20 cellular contexts compared by ENCODE assay signal in genomic region chr12:119475650-119476049, GRCh38.
DNase-seq lines count a peak whose midpoint lies in the region; ATAC-seq, FAIRE-seq and TF ChIP-seq lines count a peak whose summit lies in the region.
"Had no signal": no experiment of that assay in that cellular context is flagged by ENCODE, and none has a peak within 500 bp of the region (broad histone marks: within the 10 kb centered on the region; RNA-seq: fewer than 3 reads in every experiment).

No MANE protein-coding gene starts in this region.

- H3K9me1 ChIP-seq in IMR-90 (ENCODE audit: insufficient read depth, low read length) = no peaks in the 10 kb centered on the region

- H3K27me3 ChIP-seq in IMR-90 (ENCODE audit: control insufficient read depth, insufficient read depth, low read length) (no peaks in the 10 kb centered on the region), H1 (replicated peaks in 1 of 4; ENCODE audit: control insufficient read depth in 3 of 4, extremely low read depth in 1 of 4, insufficient read depth in 3 of 4, low read length in 3 of 4) (peaks cover 0 to 2% (median 0%) of the 10 kb centered on the region in 4 experiments; a peak in 1 of 7 replicates)
- H3K27me3 ChIP-seq: BLaER1 treated with 17β-estradiol and CSF1 and Interleukin-3, amounts not matched to agents 10 nM and 100 nM had no signal

- no peak for TF ChIP-seq CTCF in IMR-90 (conservative IDR thresholded peaks at IDR 0.05; ENCODE audit: low read depth, low read length)
- no peak for TF ChIP-seq CTCF in H1 (IDR thresholded peaks at IDR 0.05; ENCODE audit: control extremely low read depth in 1 of 3, insufficient read depth in 1 of 3, low read depth in 1 of 3, low read length in 3 of 3)

- BruUV-seq in IMR-90 (replicated peaks; lab: Mats Ljungman, UMichigan) = no TSS peak

- H3K14ac ChIP-seq in IMR-90 (replicated peaks; ENCODE audit: low read depth, low read length) (no peak overlapping the region), H1 (ENCODE audit: insufficient read length) (no peak overlapping the region)

- no peak for FAIRE-seq in H1 (lab: Jason Lieb, UNC)
- FAIRE-seq: A549, D721Med, G401.6, GM12891, GM19239 had no signal

- no peaks in the 10 kb centered on the region for H3K79me2 ChIP-seq in H1 (ENCODE audit: control insufficient read depth in 1 of 2, insufficient read depth in 2 of 2, low read length in 2 of 2)

- H2BK20ac ChIP-seq in IMR-90 (ENCODE audit: low read depth, low read length) = no peak overlapping the region
- no peak overlapping the region for H2BK20ac ChIP-seq in H1 (ENCODE audit: low read length)

- H4K20me1 ChIP-seq in IMR-90 (ENCODE audit: insufficient read depth, low read length) = no peaks in the 10 kb centered on the region
- peaks cover 0 to 2% of the 10 kb centered on the region in 2 experiments for H4K20me1 ChIP-seq in H1 (replicated peaks in 1 of 2; ENCODE audit: control insufficient read depth in 1 of 2, insufficient read depth in 2 of 2, low read length in 2 of 2)
- H4K20me1 ChIP-seq: BLaER1 treated with 17β-estradiol and CSF1 and Interleukin-3, amounts not matched to agents 10 nM and 100 nM had no signal

- no peak for ATAC-seq in IMR-90 (ENCODE audit: low read depth)
- ATAC-seq: A549; CD8-positive, alpha-beta T cell had no signal

- H2AK5ac ChIP-seq in IMR-90 (ENCODE audit: low read depth, low read length) (no peak overlapping the region), H1 (ENCODE audit: low read depth, low read length) (no peak overlapping the region)

- H2AK9ac ChIP-seq in IMR-90 (replicated peaks; ENCODE audit: low read depth, low read length, poor library complexity) = no peak overlapping the region

- WGBS in IMR-90 (ENCODE audit: extremely low coverage in 2 of 2, insufficient read length in 1 of 2), 2 experiments = no CpG with 5 or more reads among the region's 4 CpGs
- WGBS in H1 (ENCODE audit: extremely low coverage in 1 of 2, insufficient coverage in 1 of 2, insufficient read length in 1 of 2, insufficient replicate concordance in 2 of 2, low coverage in 1 of 2, low lambda C conversion rate in 2 of 2, missing lambda C conversion rate in 1 of 2), 2 experiments = 92% methylated on average over 4 of the region's 4 CpGs; no CpG with 5 or more reads in 1 of the 2 experiments

- H4K5ac ChIP-seq in IMR-90 (ENCODE audit: low read depth, low read length) (no peak overlapping the region), H1 (ENCODE audit: insufficient read length, low read depth, low read length) (no peak overlapping the region)

- no peak overlapping the region for H3K18ac ChIP-seq in IMR-90 (ENCODE audit: low read depth, low read length)
- H3K18ac ChIP-seq in H1 (ENCODE audit: extremely low read depth, low read length) = no peak overlapping the region

- POLR2A ChIA-PET in IMR-90 (lab: Charles Lee; ENCODE audit: unreplicated experiment) = no interaction called here
- POLR2A ChIA-PET in H1 (lab: Charles Lee; ENCODE audit: partially characterized antibody) = no interaction called here

- H4K91ac ChIP-seq in IMR-90 (ENCODE audit: insufficient read depth, low read depth, low read length) (no peak overlapping the region), H1 (replicated peaks; ENCODE audit: insufficient read length, low read length) (no peak overlapping the region)

- H2AFZ ChIP-seq in IMR-90 (replicated peaks; ENCODE audit: low read length, poor library complexity) (no peak overlapping the region), H1 (ENCODE audit: low read length) (no peak overlapping the region)

- H3K4ac ChIP-seq in IMR-90 (ENCODE audit: low read depth, low read length) (no peak overlapping the region), H1 (replicated peaks; ENCODE audit: insufficient read length, low read depth, low read length) (no peak overlapping the region)

- dilution Hi-C loops in IMR-90 (cut with HindIII; ENCODE audit: low sequenced_read_pairs, unreplicated experiment) = no loop called here

- in situ Hi-C loops in IMR-90 (cut with MboI; ENCODE audit: low sequenced_read_pairs) = no loop called here

- CTCF ChIA-PET in IMR-90 (lab: Yijun Ruan, JAX) = no interaction called here
- CTCF ChIA-PET in H1 (lab: Charles Lee; ENCODE audit: partially characterized antibody) = interaction anchor here (1.1 to 1.4 kb wide), 2 partner anchors 12 to 21 kb away, joined by 3 read pairs; no protein-coding TSS in a partner anchor

- H3K23me2 ChIP-seq in H1 (ENCODE audit: low read depth, low read length) = peaks cover 4% of the 10 kb centered on the region; the same call in 1 of the 2 replicates

- H3K36me3 ChIP-seq in IMR-90 (ENCODE audit: control insufficient read depth, insufficient read depth, low read length) = no peaks in the 10 kb centered on the region
- no peaks in the 10 kb centered on the region for H3K36me3 ChIP-seq in H1 (ENCODE audit: control insufficient read depth in 2 of 4, insufficient read depth in 4 of 4, low read length in 3 of 4)
- H3K36me3 ChIP-seq: BLaER1 treated with 17β-estradiol and CSF1 and Interleukin-3, amounts not matched to agents 10 nM and 100 nM had no signal

- H4K8ac ChIP-seq in IMR-90 (ENCODE audit: low read depth in 2 of 2, low read length in 2 of 2) = no peak overlapping the region
- H4K8ac ChIP-seq in H1 (ENCODE audit: extremely low read depth, insufficient read depth, low read length) = no peak overlapping the region

- no peak overlapping the region for H3K56ac ChIP-seq in IMR-90 (ENCODE audit: extremely low read depth, insufficient read depth, low read length)
- no peak overlapping the region for H3K56ac ChIP-seq in H1 (replicated peaks; ENCODE audit: insufficient read length, low read depth, low read length)

- H3K79me1 ChIP-seq in IMR-90 (ENCODE audit: low read depth in 1 of 2, low read length in 2 of 2) = no peaks in the 10 kb centered on the region
- H3K79me1 ChIP-seq in H1 (ENCODE audit: low read depth, low read length) = no peaks in the 10 kb centered on the region

- TF ChIP-seq RAD21 in IMR-90 (IDR thresholded peaks at IDR 0.05; ENCODE audit: low read length) (no peak), H1 (IDR thresholded peaks at IDR 0.05 in 1 of 2, conservative IDR thresholded peaks at IDR 0.05 in 1 of 2; ENCODE audit: low read depth in 2 of 2, low read length in 2 of 2) (no peak)

- H3K9me3 ChIP-seq in IMR-90 (ENCODE audit: control insufficient read depth, insufficient read depth, low read length) (peaks cover 17% of the 10 kb centered on the region), H1 (ENCODE audit: insufficient read depth in 2 of 2, low read depth in 1 of 2, low read length in 1 of 2) (no peaks in the 10 kb centered on the region)
- H3K9me3 ChIP-seq: Caco-2 had no signal

- no peak overlapping the region for H2BK12ac ChIP-seq in H1 (ENCODE audit: low read depth, low read length)

- TF ChIP-seq POLR2A in IMR-90 (IDR thresholded peaks at IDR 0.05; ENCODE audit: low read depth, low read length) (no peak), H1 (IDR thresholded peaks at IDR 0.05; ENCODE audit: control extremely low read depth in 1 of 2, low read depth in 2 of 2, low read length in 2 of 2) (no peak)

- H2BK120ac ChIP-seq in IMR-90 (ENCODE audit: low read depth, low read length) = no peak overlapping the region
- no peak overlapping the region for H2BK120ac ChIP-seq in H1 (replicated peaks; ENCODE audit: low read depth, low read length)

- H2BK15ac ChIP-seq in IMR-90 (ENCODE audit: low read depth, low read length) (no peak overlapping the region), H1 (ENCODE audit: low read length) (no peak overlapping the region)

- TF ChIP-seq EP300 in H1 (IDR thresholded peaks at IDR 0.05; ENCODE audit: borderline replicate concordance in 1 of 2, low read depth in 2 of 2, low read length in 2 of 2) = no peak

- intact Hi-C loops in IMR-90 (cut with micrococcal nuclease) (no loop called here), cardiac septum (cut with DNase I) (no loop called here)

- peak; percentile 4 for DNase-seq in NCI-H82 (lab: John Stamatoyannopoulos, UW)
- DNase-seq in NCI-H82 treated with DMSO at 0.1 percent for 48 hours (lab: John Stamatoyannopoulos, UW; ENCODE audit: unreplicated experiment) = no peak
- DNase-seq in IMR-90 = no peak
- DNase-seq in H1 (ENCODE audit: low read depth in 1 of 2, low spot score in 2 of 2) = no peak
- no peak for DNase-seq in cardiac septum (ENCODE audit: low spot score)
- DNase-seq: AML-193; Caco-2; Calu3; CD4-positive, alpha-beta T cell; CD8-positive, alpha-beta T cell; DMS79 treated with DMSO at 0.1 percent for 48 hours; GF-D8 had no signal

- H3K4me3 ChIP-seq in IMR-90 (ENCODE audit: insufficient read depth, low read depth, low read length) (no peak overlapping the region), H1 (ENCODE audit: extremely low read depth in 1 of 4, insufficient read depth in 2 of 4, low read depth in 3 of 4, low read length in 4 of 4) (no peak overlapping the region)
- H3K4me3 ChIP-seq: A549; BLaER1 treated with 17β-estradiol and CSF1 and Interleukin-3, amounts not matched to agents 10 nM and 100 nM had no signal

- H3K4me2 ChIP-seq in IMR-90 (ENCODE audit: low read depth, low read length) (no peak overlapping the region), H1 (ENCODE audit: insufficient read depth in 1 of 2, low read depth in 2 of 2, low read length in 2 of 2) (no peak overlapping the region)
- H3K4me2 ChIP-seq: A549; BLaER1 treated with 17β-estradiol and CSF1 and Interleukin-3, amounts not matched to agents 10 nM and 100 nM had no signal

- H2BK5ac ChIP-seq in IMR-90 (ENCODE audit: low read depth, low read length, poor library complexity, severe bottlenecking) (no peak overlapping the region), H1 (ENCODE audit: low read depth, low read length) (no peak overlapping the region)

- H3K4me1 ChIP-seq in IMR-90 (ENCODE audit: control insufficient read depth, insufficient read depth, low read length) (no peaks in the 10 kb centered on the region), H1 (replicated peaks in 1 of 4; ENCODE audit: control insufficient read depth in 3 of 4, insufficient read depth in 4 of 4, low read length in 3 of 4) (no peaks in the 10 kb centered on the region)
- H3K4me1 ChIP-seq: A549; BLaER1 treated with 17β-estradiol and CSF1 and Interleukin-3, amounts not matched to agents 10 nM and 100 nM; Caco-2 had no signal

- H3K23ac ChIP-seq in IMR-90 (ENCODE audit: low read depth, low read length) (no peak overlapping the region), H1 (ENCODE audit: insufficient read length) (no peak overlapping the region)

- H3K27ac ChIP-seq in IMR-90 (ENCODE audit: insufficient read depth, low read length) = no peak overlapping the region
- no peak overlapping the region for H3K27ac ChIP-seq in H1 (ENCODE audit: low read depth, low read length)
- H3K27ac ChIP-seq: 22Rv1; A549; BLaER1 treated with 17β-estradiol and CSF1 and Interleukin-3, amounts not matched to agents 10 nM and 100 nM; C4-2B had no signal

- H3K9ac ChIP-seq in IMR-90 (ENCODE audit: low read depth, low read length) (no peak overlapping the region), H1 (replicated peaks in 1 of 4; ENCODE audit: extremely low read depth in 1 of 4, low read depth in 3 of 4, low read length in 3 of 4) (no peak overlapping the region)
- H3K9ac ChIP-seq: BLaER1 treated with 17β-estradiol and CSF1 and Interleukin-3, amounts not matched to agents 10 nM and 100 nM had no signal

TF ChIP-seq in IMR-90, 13 proteins besides CTCF, POLR2A, EP300 and RAD21 (continues in another document):
- TF ChIP-seq CEBPB (IDR thresholded peaks at IDR 0.05; ENCODE audit: low read depth, low read length) = peak; percentile 70

TF ChIP-seq in H1, 55 proteins besides CTCF, POLR2A, EP300 and RAD21 (continues in another document):
- no peak for TF ChIP-seq ZNF274 (IDR thresholded peaks at IDR 0.05; ENCODE audit: borderline replicate concordance, extremely low read depth, low read length)
